Comparison of ENCODE assay signal across 1 cellular context in the genomic region with DNA sequence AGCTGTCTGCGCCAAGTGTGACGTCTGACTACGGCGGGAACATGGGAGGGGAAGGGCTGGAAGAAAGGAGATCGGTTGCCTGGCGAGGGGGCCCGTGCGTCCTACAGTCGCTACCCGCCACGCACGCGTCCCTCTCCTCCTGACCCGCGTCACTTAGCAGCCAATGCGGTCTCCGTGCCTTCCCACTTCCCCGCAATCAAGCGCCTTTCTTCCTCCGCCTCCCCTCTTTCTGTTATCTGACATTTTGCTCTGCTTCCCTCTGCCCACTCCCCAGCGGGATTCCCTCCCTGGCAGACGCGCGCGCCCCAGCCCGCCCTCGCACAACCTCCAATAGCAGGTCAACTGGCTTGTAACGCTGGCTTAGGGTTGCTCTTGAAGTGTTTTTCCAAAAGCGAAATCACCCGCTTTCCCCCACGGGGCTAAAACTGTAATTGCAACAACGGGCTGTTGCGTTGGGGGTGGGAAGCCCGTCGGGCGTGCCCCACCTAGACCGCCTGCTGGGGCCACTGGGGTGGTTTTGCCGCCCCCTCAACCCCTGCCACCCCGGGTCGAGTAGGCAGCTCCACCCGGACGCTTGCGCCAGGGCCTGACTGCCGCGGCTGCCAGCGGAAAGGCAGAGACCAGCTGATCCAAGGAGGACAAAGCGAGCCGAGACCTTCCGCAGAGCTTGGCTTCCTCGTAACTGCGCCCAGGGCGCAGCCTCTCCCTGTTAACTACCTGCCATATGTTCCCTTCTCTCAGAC.
TF ChIP-seq lines count a peak whose summit lies in the region.

No MANE protein-coding gene starts in this region.

TF ChIP-seq in HepG2, 621 proteins besides CTCF, POLR2A, EP300 and RAD21 (continued from another document):
- TF ChIP-seq, protein P1, sequence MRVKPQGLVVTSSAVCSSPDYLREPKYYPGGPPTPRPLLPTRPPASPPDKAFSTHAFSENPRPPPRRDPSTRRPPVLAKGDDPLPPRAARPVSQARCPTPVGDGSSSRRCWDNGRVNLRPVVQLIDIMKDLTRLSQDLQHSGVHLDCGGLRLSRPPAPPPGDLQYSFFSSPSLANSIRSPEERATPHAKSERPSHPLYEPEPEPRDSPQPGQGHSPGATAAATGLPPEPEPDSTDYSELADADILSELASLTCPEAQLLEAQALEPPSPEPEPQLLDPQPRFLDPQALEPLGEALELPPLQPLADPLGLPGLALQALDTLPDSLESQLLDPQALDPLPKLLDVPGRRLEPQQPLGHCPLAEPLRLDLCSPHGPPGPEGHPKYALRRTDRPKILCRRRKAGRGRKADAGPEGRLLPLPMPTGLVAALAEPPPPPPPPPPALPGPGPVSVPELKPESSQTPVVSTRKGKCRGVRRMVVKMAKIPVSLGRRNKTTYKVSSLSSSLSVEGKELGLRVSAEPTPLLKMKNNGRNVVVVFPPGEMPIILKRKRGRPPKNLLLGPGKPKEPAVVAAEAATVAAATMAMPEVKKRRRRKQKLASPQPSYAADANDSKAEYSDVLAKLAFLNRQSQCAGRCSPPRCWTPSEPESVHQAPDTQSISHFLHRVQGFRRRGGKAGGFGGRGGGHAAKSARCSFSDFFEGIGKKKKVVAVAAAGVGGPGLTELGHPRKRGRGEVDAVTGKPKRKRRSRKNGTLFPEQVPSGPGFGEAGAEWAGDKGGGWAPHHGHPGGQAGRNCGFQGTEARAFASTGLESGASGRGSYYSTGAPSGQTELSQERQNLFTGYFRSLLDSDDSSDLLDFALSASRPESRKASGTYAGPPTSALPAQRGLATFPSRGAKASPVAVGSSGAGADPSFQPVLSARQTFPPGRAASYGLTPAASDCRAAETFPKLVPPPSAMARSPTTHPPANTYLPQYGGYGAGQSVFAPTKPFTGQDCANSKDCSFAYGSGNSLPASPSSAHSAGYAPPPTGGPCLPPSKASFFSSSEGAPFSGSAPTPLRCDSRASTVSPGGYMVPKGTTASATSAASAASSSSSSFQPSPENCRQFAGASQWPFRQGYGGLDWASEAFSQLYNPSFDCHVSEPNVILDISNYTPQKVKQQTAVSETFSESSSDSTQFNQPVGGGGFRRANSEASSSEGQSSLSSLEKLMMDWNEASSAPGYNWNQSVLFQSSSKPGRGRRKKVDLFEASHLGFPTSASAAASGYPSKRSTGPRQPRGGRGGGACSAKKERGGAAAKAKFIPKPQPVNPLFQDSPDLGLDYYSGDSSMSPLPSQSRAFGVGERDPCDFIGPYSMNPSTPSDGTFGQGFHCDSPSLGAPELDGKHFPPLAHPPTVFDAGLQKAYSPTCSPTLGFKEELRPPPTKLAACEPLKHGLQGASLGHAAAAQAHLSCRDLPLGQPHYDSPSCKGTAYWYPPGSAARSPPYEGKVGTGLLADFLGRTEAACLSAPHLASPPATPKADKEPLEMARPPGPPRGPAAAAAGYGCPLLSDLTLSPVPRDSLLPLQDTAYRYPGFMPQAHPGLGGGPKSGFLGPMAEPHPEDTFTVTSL (CRISPR knock-in tag; IDR thresholded peaks at IDR 0.05; ENCODE audit: borderline replicate concordance), result 0 out of 2 replicates have a peak, but pooled peaks have one; percentile 37
- TF ChIP-seq HOXD1 (CRISPR knock-in tag; IDR thresholded peaks at IDR 0.05) (0 out of 2 replicates have a peak, but pooled peaks have one; percentile 5), FOSL1 (CRISPR knock-in tag; IDR thresholded peaks at IDR 0.05; ENCODE audit: borderline replicate concordance) (no peak), NFKBIZ (CRISPR knock-in tag; IDR thresholded peaks at IDR 0.05) (0 out of 2 replicates have a peak, but pooled peaks have one; percentile 17), CBX2 (IDR thresholded peaks at IDR 0.05; ENCODE audit: low read depth, low read length) (no peak), CBX2 (CRISPR knock-in tag; IDR thresholded peaks at IDR 0.05; ENCODE audit: low read depth) (peak; percentile 83; the same call in 1 of the 2 replicates), ZNF264 (CRISPR knock-in tag; IDR thresholded peaks at IDR 0.05) (peak; percentile 12; the same call in 1 of the 2 replicates), ZBTB20 (CRISPR knock-in tag; IDR thresholded peaks at IDR 0.05; ENCODE audit: borderline replicate concordance, low read depth) (no peak), ZNF546 (CRISPR knock-in tag; conservative IDR thresholded peaks at IDR 0.05) (0 out of 2 replicates have a peak, but pooled peaks have one; percentile 5), ZSCAN29 (CRISPR knock-in tag; conservative IDR thresholded peaks at IDR 0.05) (0 out of 2 replicates have a peak, but pooled peaks have one; percentile 5), ZNF883 (CRISPR knock-in tag; IDR thresholded peaks at IDR 0.05; ENCODE audit: not compliant biosample characterization) (no peak), NR1H2 (CRISPR knock-in tag; IDR thresholded peaks at IDR 0.05; ENCODE audit: borderline replicate concordance, low read depth) (no peak), PITX1 (CRISPR knock-in tag; IDR thresholded peaks at IDR 0.05) (no peak; the same call in 1 of the 2 replicates), ZNF484 (CRISPR knock-in tag; IDR thresholded peaks at IDR 0.05; ENCODE audit: borderline replicate concordance, low read depth) (no peak), ZNF768 (CRISPR knock-in tag; IDR thresholded peaks at IDR 0.05) (0 out of 2 replicates have a peak, but pooled peaks have one; percentile 20), SAP130 (CRISPR knock-in tag; IDR thresholded peaks at IDR 0.05; ENCODE audit: low read depth) (peak; percentile 24; the same call in 1 of the 2 replicates), STAG1 (CRISPR knock-in tag; IDR thresholded peaks at IDR 0.05) (peak; percentile 9; the same call in 1 of the 2 replicates)
- TF ChIP-seq, protein P2, sequence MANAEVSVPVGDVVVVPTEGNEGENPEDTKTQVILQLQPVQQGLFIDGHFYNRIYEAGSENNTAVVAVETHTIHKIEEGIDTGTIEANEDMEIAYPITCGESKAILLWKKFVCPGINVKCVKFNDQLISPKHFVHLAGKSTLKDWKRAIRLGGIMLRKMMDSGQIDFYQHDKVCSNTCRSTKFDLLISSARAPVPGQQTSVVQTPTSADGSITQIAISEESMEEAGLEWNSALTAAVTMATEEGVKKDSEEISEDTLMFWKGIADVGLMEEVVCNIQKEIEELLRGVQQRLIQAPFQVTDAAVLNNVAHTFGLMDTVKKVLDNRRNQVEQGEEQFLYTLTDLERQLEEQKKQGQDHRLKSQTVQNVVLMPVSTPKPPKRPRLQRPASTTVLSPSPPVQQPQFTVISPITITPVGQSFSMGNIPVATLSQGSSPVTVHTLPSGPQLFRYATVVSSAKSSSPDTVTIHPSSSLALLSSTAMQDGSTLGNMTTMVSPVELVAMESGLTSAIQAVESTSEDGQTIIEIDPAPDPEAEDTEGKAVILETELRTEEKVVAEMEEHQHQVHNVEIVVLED (CRISPR knock-in tag; IDR thresholded peaks at IDR 0.05; ENCODE audit: borderline replicate concordance), result peak; percentile 9; the same call in 1 of the 2 replicates
- TF ChIP-seq, protein P3, sequence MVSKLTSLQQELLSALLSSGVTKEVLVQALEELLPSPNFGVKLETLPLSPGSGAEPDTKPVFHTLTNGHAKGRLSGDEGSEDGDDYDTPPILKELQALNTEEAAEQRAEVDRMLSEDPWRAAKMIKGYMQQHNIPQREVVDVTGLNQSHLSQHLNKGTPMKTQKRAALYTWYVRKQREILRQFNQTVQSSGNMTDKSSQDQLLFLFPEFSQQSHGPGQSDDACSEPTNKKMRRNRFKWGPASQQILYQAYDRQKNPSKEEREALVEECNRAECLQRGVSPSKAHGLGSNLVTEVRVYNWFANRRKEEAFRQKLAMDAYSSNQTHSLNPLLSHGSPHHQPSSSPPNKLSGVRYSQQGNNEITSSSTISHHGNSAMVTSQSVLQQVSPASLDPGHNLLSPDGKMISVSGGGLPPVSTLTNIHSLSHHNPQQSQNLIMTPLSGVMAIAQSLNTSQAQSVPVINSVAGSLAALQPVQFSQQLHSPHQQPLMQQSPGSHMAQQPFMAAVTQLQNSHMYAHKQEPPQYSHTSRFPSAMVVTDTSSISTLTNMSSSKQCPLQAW (CRISPR knock-in tag; IDR thresholded peaks at IDR 0.05), result no peak
- TF ChIP-seq, protein P4, sequence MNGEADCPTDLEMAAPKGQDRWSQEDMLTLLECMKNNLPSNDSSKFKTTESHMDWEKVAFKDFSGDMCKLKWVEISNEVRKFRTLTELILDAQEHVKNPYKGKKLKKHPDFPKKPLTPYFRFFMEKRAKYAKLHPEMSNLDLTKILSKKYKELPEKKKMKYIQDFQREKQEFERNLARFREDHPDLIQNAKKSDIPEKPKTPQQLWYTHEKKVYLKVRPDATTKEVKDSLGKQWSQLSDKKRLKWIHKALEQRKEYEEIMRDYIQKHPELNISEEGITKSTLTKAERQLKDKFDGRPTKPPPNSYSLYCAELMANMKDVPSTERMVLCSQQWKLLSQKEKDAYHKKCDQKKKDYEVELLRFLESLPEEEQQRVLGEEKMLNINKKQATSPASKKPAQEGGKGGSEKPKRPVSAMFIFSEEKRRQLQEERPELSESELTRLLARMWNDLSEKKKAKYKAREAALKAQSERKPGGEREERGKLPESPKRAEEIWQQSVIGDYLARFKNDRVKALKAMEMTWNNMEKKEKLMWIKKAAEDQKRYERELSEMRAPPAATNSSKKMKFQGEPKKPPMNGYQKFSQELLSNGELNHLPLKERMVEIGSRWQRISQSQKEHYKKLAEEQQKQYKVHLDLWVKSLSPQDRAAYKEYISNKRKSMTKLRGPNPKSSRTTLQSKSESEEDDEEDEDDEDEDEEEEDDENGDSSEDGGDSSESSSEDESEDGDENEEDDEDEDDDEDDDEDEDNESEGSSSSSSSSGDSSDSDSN (CRISPR knock-in tag; IDR thresholded peaks at IDR 0.05), result peak; percentile 65; the same call in 1 of the 2 replicates
- TF ChIP-seq, protein P5, sequence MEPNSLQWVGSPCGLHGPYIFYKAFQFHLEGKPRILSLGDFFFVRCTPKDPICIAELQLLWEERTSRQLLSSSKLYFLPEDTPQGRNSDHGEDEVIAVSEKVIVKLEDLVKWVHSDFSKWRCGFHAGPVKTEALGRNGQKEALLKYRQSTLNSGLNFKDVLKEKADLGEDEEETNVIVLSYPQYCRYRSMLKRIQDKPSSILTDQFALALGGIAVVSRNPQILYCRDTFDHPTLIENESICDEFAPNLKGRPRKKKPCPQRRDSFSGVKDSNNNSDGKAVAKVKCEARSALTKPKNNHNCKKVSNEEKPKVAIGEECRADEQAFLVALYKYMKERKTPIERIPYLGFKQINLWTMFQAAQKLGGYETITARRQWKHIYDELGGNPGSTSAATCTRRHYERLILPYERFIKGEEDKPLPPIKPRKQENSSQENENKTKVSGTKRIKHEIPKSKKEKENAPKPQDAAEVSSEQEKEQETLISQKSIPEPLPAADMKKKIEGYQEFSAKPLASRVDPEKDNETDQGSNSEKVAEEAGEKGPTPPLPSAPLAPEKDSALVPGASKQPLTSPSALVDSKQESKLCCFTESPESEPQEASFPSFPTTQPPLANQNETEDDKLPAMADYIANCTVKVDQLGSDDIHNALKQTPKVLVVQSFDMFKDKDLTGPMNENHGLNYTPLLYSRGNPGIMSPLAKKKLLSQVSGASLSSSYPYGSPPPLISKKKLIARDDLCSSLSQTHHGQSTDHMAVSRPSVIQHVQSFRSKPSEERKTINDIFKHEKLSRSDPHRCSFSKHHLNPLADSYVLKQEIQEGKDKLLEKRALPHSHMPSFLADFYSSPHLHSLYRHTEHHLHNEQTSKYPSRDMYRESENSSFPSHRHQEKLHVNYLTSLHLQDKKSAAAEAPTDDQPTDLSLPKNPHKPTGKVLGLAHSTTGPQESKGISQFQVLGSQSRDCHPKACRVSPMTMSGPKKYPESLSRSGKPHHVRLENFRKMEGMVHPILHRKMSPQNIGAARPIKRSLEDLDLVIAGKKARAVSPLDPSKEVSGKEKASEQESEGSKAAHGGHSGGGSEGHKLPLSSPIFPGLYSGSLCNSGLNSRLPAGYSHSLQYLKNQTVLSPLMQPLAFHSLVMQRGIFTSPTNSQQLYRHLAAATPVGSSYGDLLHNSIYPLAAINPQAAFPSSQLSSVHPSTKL (CRISPR knock-in tag; IDR thresholded peaks at IDR 0.05), result peak; percentile 25
